Comparison of ENCODE assay signal across 9 cellular contexts in the genomic region with DNA sequence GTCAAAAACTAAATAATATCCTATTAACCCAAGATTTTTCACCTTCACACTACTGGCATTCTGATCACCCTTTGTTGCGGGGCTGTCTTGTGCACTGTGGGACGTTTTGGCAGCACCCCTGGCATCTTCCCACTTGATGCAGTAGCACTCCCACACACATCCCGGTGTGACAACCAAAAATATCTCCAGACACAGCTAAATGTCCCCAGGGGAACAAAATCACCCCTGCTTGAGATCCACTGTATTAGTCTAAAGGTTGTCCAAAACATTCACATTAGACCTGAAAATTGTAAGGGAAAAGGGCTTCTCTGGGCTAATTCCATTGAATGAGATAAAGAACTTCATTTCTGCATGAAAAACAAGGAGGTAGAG. TPM values are rescaled to one million over a fixed set of nuclear protein-coding genes. Genes with fewer than 3 reads are reported as not detected.
DNase-seq lines count a peak whose midpoint lies in the region; ATAC-seq, FAIRE-seq and TF ChIP-seq lines count a peak whose summit lies in the region.
"Had no signal": no experiment of that assay in that cellular context is flagged by ENCODE, and none has a peak within 500 bp of the region (broad histone marks: within the 10 kb centered on the region; RNA-seq: fewer than 3 reads in every experiment).

No MANE protein-coding gene starts in this region.

- CTCF ChIA-PET in activated CD4-positive, alpha-beta T cell treated with anti-CD3 and anti-CD28 coated beads for 36 hours (lab: Charles Lee) = interaction anchor here (0.6 to 2.4 kb wide), 39 partner anchors 8 to 299 kb away, joined by 3 to 17 read pairs (median 4); a partner anchor contains a TSS

- H3K4me3 ChIP-seq in thoracic aorta = peak overlapping the region; percentile 64
- H3K4me3 ChIP-seq in mucosa of descending colon = no peak overlapping the region
- H3K4me3 ChIP-seq in small intestine (ENCODE audit: low read depth in 1 of 2, low read length in 2 of 2) = no peak overlapping the region

- POLR2A ChIA-PET in activated CD4-positive, alpha-beta T cell treated with anti-CD3 and anti-CD28 coated beads for 36 hours (lab: Charles Lee) = interaction anchor here (0.6 to 1.5 kb wide), 3 partner anchors 114 to 300 kb away, joined by 3 to 5 read pairs (median 4); a partner anchor contains a TSS

- H3K27me3 ChIP-seq in thoracic aorta (replicated peaks; ENCODE audit: insufficient read depth) = no peaks in the 10 kb centered on the region
- H3K27me3 ChIP-seq in small intestine (ENCODE audit: control insufficient read depth in 2 of 2, insufficient read depth in 2 of 2, low read length in 2 of 2) = no peaks in the 10 kb centered on the region

- FAIRE-seq in small intestine (lab: Jason Lieb, UNC) = no peak

- no peaks in the 10 kb centered on the region for H3K9me3 Mint-ChIP-seq in activated CD4-positive, alpha-beta T cell treated with anti-CD3 and anti-CD28 coated beads for 36 hours (ENCODE audit: low read depth)
- H3K9me3 Mint-ChIP-seq in activated T-cell treated with anti-CD3 and anti-CD28 coated beads, Interleukin-2, amount 50 U/mL, for 72 hours = no peaks in the 10 kb centered on the region

- no peak overlapping the region for H3K4me3 Mint-ChIP-seq in activated CD4-positive, alpha-beta T cell treated with anti-CD3 and anti-CD28 coated beads for 36 hours
- H3K4me3 Mint-ChIP-seq in activated T-cell treated with anti-CD3 and anti-CD28 coated beads, Interleukin-2, amount 50 U/mL, for 72 hours = peak overlapping the region; percentile 48 to 54

- H3K27ac ChIP-seq in thoracic aorta (peak overlapping the region; percentile 58 to 87), small intestine (ENCODE audit: low read depth in 1 of 2, low read length in 1 of 2) (no peak overlapping the region)

- H3K27me3 Mint-ChIP-seq in activated CD4-positive, alpha-beta T cell treated with anti-CD3 and anti-CD28 coated beads for 36 hours = no peaks in the 10 kb centered on the region
- H3K27me3 Mint-ChIP-seq in activated T-cell treated with anti-CD3 and anti-CD28 coated beads, Interleukin-2, amount 50 U/mL, for 72 hours (ENCODE audit: low read depth) = no peaks in the 10 kb centered on the region

- WGBS in small intestine, 3 donors = 29 to 45% (median 31%) methylated on average over 3 of the region's 3 CpGs

- intact Hi-C loops in activated CD4-positive, alpha-beta T cell treated with anti-CD3 and anti-CD28 coated beads for 36 hours (cut with DNase I, micrococcal nuclease) = loop anchor here (1.0 to 5.0 kb wide), 5 partner anchors 114 to 299 kb away; a partner anchor contains a TSS
- intact Hi-C loops in mucosa of descending colon (cut with DNase I, micrococcal nuclease) = loop anchor here in 1 of 2 donors (10.0 kb wide), 1 partner anchor 223 kb away; no protein-coding TSS in a partner anchor

- no peak overlapping the region for H3K27ac Mint-ChIP-seq in activated CD4-positive, alpha-beta T cell treated with anti-CD3 and anti-CD28 coated beads for 36 hours
- H3K27ac Mint-ChIP-seq in activated T-cell treated with anti-CD3 and anti-CD28 coated beads, Interleukin-2, amount 50 U/mL, for 72 hours = no peak overlapping the region

- H3K4me1 Mint-ChIP-seq in activated CD4-positive, alpha-beta T cell treated with anti-CD3 and anti-CD28 coated beads for 36 hours = peaks cover 10% of the 10 kb centered on the region
- H3K4me1 Mint-ChIP-seq in activated T-cell treated with anti-CD3 and anti-CD28 coated beads, Interleukin-2, amount 50 U/mL, for 72 hours (ENCODE audit: low read depth) = peaks cover 11% of the 10 kb centered on the region

- H3K4me1 ChIP-seq in thoracic aorta (ENCODE audit: control insufficient read depth in 1 of 2, low read depth in 2 of 2) = peaks cover 7 to 36% of the 10 kb centered on the region in 2 donors
- H3K4me1 ChIP-seq in mucosa of descending colon (ENCODE audit: low read depth) = peaks cover 5% of the 10 kb centered on the region
- no peaks in the 10 kb centered on the region for H3K4me1 ChIP-seq in small intestine (ENCODE audit: control insufficient read depth in 2 of 2, insufficient read depth in 1 of 2, low read depth in 1 of 2, low read length in 1 of 2)

- peak; percentile 23 for ATAC-seq in activated CD4-positive, alpha-beta T cell treated with anti-CD3 and anti-CD28 coated beads for 36 hours
- peak; percentile 49 to 55 for ATAC-seq in activated T-cell treated with anti-CD3 and anti-CD28 coated beads, Interleukin-2, amount 50 U/mL, for 72 hours (replicated peaks in 1 of 2)
- ATAC-seq in left lobe of liver = peak; percentile 19
- no peak for ATAC-seq in thoracic aorta (ENCODE audit: insufficient number of reproducible peaks, low FRiP score, low read depth)
- no peak for ATAC-seq in mucosa of descending colon

- H3K36me3 ChIP-seq in thoracic aorta (no peaks in the 10 kb centered on the region), mucosa of descending colon (ENCODE audit: low read depth) (no peaks in the 10 kb centered on the region), small intestine (ENCODE audit: control insufficient read depth in 2 of 2, insufficient read depth in 2 of 2, low read length in 2 of 2) (no peaks in the 10 kb centered on the region)

- no peaks in the 10 kb centered on the region for H3K9me3 ChIP-seq in thoracic aorta
- H3K9me3 ChIP-seq in mucosa of descending colon = no peaks in the 10 kb centered on the region
- H3K9me3 ChIP-seq in small intestine (ENCODE audit: control insufficient read depth, low read depth) = no peaks in the 10 kb centered on the region

- TF ChIP-seq CTCF in thoracic aorta (IDR thresholded peaks at IDR 0.05) (no peak), mucosa of descending colon (IDR thresholded peaks at IDR 0.05) (no peak)

- no peaks in the 10 kb centered on the region for H3K36me3 Mint-ChIP-seq in activated CD4-positive, alpha-beta T cell treated with anti-CD3 and anti-CD28 coated beads for 36 hours (ENCODE audit: low read depth)
- H3K36me3 Mint-ChIP-seq in activated T-cell treated with anti-CD3 and anti-CD28 coated beads, Interleukin-2, amount 50 U/mL, for 72 hours (ENCODE audit: insufficient read depth in 2 of 2) = no peaks in the 10 kb centered on the region

- no peak for DNase-seq in activated CD4-positive, alpha-beta T cell treated with anti-CD3 and anti-CD28 coated beads for 36 hours
- DNase-seq in activated CD4-positive, alpha-beta T cell treated with anti-CD3 and anti-CD28 coated beads for 48 hours = no peak
- no peak for DNase-seq in activated T-cell treated with anti-CD3 and anti-CD28 coated beads, Interleukin-2, amount 50 U/mL, for 72 hours
- DNase-seq in left lobe of liver (ENCODE audit: low spot score) (no peak), thoracic aorta (ENCODE audit: low spot score) (no peak), HuH-7.5 (ENCODE audit: low spot score) (no peak), mucosa of descending colon (no peak), small intestine (no peak)
- DNase-seq: KG1 had no signal

RNA-seq across cellular contexts. Expression of a gene that starts 37.8 kb away (rescaled TPM):
- 10 to 100 TPM; 13.2 TPM for total RNA-seq in activated CD4-positive, alpha-beta T cell treated with anti-CD3 and anti-CD28 coated beads for 36 hours
- total RNA-seq in activated T-cell treated with anti-CD3 and anti-CD28 coated beads, Interleukin-2, amount 50 U/mL, for 72 hours = 10 to 100 TPM; 21.9 to 42.7 TPM
- 3.8 TPM for total RNA-seq in left lobe of liver
- total RNA-seq in thoracic aorta = 100 to 1,000 TPM; 106 to 125 TPM
- 100 to 1,000 TPM in 1 of 3 donors, 10 to 100 TPM in 2; 10.0 to 228 (median 21.9) TPM for total RNA-seq in mucosa of descending colon
- polyA plus RNA-seq in small intestine = 10 to 100 TPM in 2 of 3 donors, 1 to 10 TPM in 1; 8.1 to 38.4 (median 29.8) TPM

RNA-seq across cellular contexts. Expression of a gene that starts 48.4 kb away (rescaled TPM):
- total RNA-seq in activated CD4-positive, alpha-beta T cell treated with anti-CD3 and anti-CD28 coated beads for 36 hours = 100 to 1,000 TPM; 176 to 212 TPM
- total RNA-seq in activated T-cell treated with anti-CD3 and anti-CD28 coated beads, Interleukin-2, amount 50 U/mL, for 72 hours = 100 to 1,000 TPM; 151 to 157 TPM
- 12.9 TPM for total RNA-seq in left lobe of liver
- 10 to 100 TPM; 10.7 to 22.2 TPM for total RNA-seq in thoracic aorta
- total RNA-seq in mucosa of descending colon = 10 to 100 TPM in 2 of 3 donors, 1 to 10 TPM in 1; 7.3 to 23.6 (median 19.4) TPM
- 10 to 100 TPM; 13.2 to 45.1 (median 16.1) TPM for polyA plus RNA-seq in small intestine

Comparison
In these comparisons a context has a peak if more than half of its experiments do, and no peak if none do; other contexts are left out.
1. ATAC-seq: peak in activated CD4-positive, alpha-beta T cell treated with anti-CD3 and anti-CD28 coated beads for 36 hours (single experiment), activated T-cell treated with anti-CD3 and anti-CD28 coated beads, Interleukin-2, amount 50 U/mL, for 72 hours (2 of 2) and left lobe of liver (single experiment); none in thoracic aorta (single experiment) and mucosa of descending colon (single experiment).
2. H3K27ac ChIP-seq: peak in thoracic aorta (2 of 2); none in small intestine (0 of 2).
3. RNA of a gene that starts 48.4 kb away (total RNA-seq): 176 to 212 TPM in activated CD4-positive, alpha-beta T cell treated with anti-CD3 and anti-CD28 coated beads for 36 hours and 151 to 157 TPM in activated T-cell treated with anti-CD3 and anti-CD28 coated beads, Interleukin-2, amount 50 U/mL, for 72 hours; 10.7 to 22.2 TPM in thoracic aorta, 7.3 to 23.6 TPM in mucosa of descending colon and 12.9 TPM in left lobe of liver (single experiment); every median in the first group is over 4 times any median in the second.